Comparison of ENCODE assay signal across 10 cellular contexts in the genomic region with DNA sequence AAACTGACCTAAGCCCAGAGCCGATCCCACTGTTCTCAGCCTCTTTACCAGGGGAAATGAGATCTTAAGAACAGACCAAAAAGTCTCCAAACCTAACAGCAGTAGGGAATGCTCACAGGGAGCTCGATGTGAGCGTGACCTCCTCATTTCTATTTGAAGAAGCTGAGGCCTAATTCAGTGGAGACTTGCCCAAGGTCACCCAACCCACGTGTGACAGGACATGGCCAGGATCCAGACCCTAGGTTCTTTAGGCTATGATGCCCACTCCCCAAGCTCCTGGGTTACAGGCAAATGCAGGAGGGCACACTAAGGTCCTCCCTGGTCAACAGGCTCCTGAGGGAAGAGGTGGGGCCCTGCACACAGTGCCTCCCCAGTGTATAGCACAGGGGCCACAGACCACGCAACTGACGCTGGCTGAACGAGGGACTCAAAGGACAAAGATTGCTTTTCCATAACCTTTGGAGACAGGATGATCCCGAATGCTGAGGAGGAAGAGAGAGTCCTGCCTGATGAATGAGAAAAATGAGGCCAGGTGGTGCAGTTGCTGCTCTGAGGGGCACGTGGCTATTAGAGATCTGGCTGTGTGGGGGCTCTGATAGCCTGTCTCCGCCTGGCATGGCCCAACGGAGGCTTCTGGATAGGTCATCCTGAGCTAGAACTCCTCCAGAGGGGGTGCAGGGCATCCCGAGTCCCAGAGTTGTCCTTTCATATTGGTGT. TPM values are rescaled to one million over a fixed set of nuclear protein-coding genes. Genes with fewer than 3 reads are reported as not detected.
DNase-seq lines count a peak whose midpoint lies in the region; ATAC-seq and TF ChIP-seq lines count a peak whose summit lies in the region.
"Had no signal": no experiment of that assay in that cellular context is flagged by ENCODE, and none has a peak within 500 bp of the region (broad histone marks: within the 10 kb centered on the region; RNA-seq: fewer than 3 reads in every experiment).

No MANE protein-coding gene starts in this region.

- H3K27ac ChIP-seq in OCI-LY3 (ENCODE audit: low read length) (peak overlapping the region; percentile 8; the same call in 1 of the 2 replicates), left lung (peak overlapping the region; percentile 73 to 85), stomach smooth muscle (ENCODE audit: low read length) (peak overlapping the region; percentile 96)
- H3K27ac ChIP-seq: SK-N-MC had no signal

- H3K9me3 ChIP-seq in OCI-LY3 (ENCODE audit: insufficient read depth, low read length) (no peaks in the 10 kb centered on the region), left lung (no peaks in the 10 kb centered on the region), stomach smooth muscle (ENCODE audit: control insufficient read depth in 2 of 2, low read length in 2 of 2) (no peaks in the 10 kb centered on the region)

- H2AFZ ChIP-seq in OCI-LY3 (ENCODE audit: low read depth, low read length): no peak overlapping the region

- TF ChIP-seq CTCF in OCI-LY3 (IDR thresholded peaks at IDR 0.05; ENCODE audit: low read depth, low read length): no peak
- TF ChIP-seq CTCF in left lung (IDR thresholded peaks at IDR 0.05): no peak
- TF ChIP-seq CTCF in GM13977 (IDR thresholded peaks at IDR 0.05; ENCODE audit: extremely low read depth, insufficient read depth, missing control alignments): no peak

- H3K79me2 ChIP-seq in OCI-LY3 (ENCODE audit: low read length): peaks cover 91% of the 10 kb centered on the region

- no peaks in the 10 kb centered on the region for H3K9me3 Mint-ChIP-seq in activated naive CD8-positive, alpha-beta T cell treated with anti-CD3 and anti-CD28 coated beads, Interleukin-2, amount 50 U/mL, for 24 hours

- peaks cover 85% of the 10 kb centered on the region for H4K20me1 ChIP-seq in OCI-LY3 (ENCODE audit: insufficient read depth, low read length)

- ATAC-seq in activated naive CD8-positive, alpha-beta T cell treated with anti-CD3 and anti-CD28 coated beads, Interleukin-2, amount 50 U/mL, for 24 hours: no peak
- ATAC-seq in left lung (no peak), GM21390 (IDR thresholded peaks at IDR 0.05; ENCODE audit: unreplicated experiment) (no peak)

- intact Hi-C loops in left lung (cut with DNase I): no loop called here

- peaks cover 71% of the 10 kb centered on the region for H3K4me1 Mint-ChIP-seq in activated naive CD8-positive, alpha-beta T cell treated with anti-CD3 and anti-CD28 coated beads, Interleukin-2, amount 50 U/mL, for 24 hours

- H3K4me1 ChIP-seq in OCI-LY3 (ENCODE audit: low read length) (peaks cover 71% of the 10 kb centered on the region), left lung (peaks cover 59 to 90% of the 10 kb centered on the region in 2 donors), stomach smooth muscle (ENCODE audit: control insufficient read depth, insufficient read depth, low read length) (peaks cover 95% of the 10 kb centered on the region)

- H3K27me3 Mint-ChIP-seq in activated naive CD8-positive, alpha-beta T cell treated with anti-CD3 and anti-CD28 coated beads, Interleukin-2, amount 50 U/mL, for 24 hours: no peaks in the 10 kb centered on the region

- DNase-seq in activated naive CD8-positive, alpha-beta T cell treated with anti-CD3 and anti-CD28 coated beads, Interleukin-2, amount 50 U/mL, for 24 hours: no peak
- DNase-seq in left lung (no peak), HT-29 (ENCODE audit: low spot score) (no peak), GM13977 (ENCODE audit: low spot score) (no peak)
- DNase-seq: NCI-H1436 treated with DMSO at 0.1 percent for 48 hours had no signal

- peak overlapping the region; percentile 70 for H3K27ac Mint-ChIP-seq in activated naive CD8-positive, alpha-beta T cell treated with anti-CD3 and anti-CD28 coated beads, Interleukin-2, amount 50 U/mL, for 24 hours

- peaks cover 48% of the 10 kb centered on the region for H3K36me3 Mint-ChIP-seq in activated naive CD8-positive, alpha-beta T cell treated with anti-CD3 and anti-CD28 coated beads, Interleukin-2, amount 50 U/mL, for 24 hours (ENCODE audit: low read depth)

- in situ Hi-C loops in GM13977 (cut with MboI; ENCODE audit: low pct_unique_long_range_greater_than_20kb, low sequenced_read_pairs, unreplicated experiment): no loop called here

- H3K36me3 ChIP-seq in OCI-LY3 (replicated peaks; ENCODE audit: low read depth, low read length) (peaks cover 73% of the 10 kb centered on the region), left lung (peaks cover 0 to 23% of the 10 kb centered on the region in 2 donors), stomach smooth muscle (ENCODE audit: control insufficient read depth in 2 of 2, insufficient read depth in 2 of 2, low read length in 2 of 2) (peaks cover 10 to 11% of the 10 kb centered on the region in 2 donors)

- H3K4me3 ChIP-seq in OCI-LY3 (ENCODE audit: low read length): no peak overlapping the region
- no peak overlapping the region for H3K4me3 ChIP-seq in left lung
- peak overlapping the region; percentile 6 to 47 for H3K4me3 ChIP-seq in stomach smooth muscle (ENCODE audit: low read length in 2 of 2)
- H3K4me3 ChIP-seq: SK-N-MC had no signal

- peak overlapping the region; percentile 59; the same call in 1 of the 2 replicates for H3K4me2 ChIP-seq in OCI-LY3 (ENCODE audit: low read length)

- H3K27me3 ChIP-seq in OCI-LY3 (ENCODE audit: low read depth, low read length): no peaks in the 10 kb centered on the region
- H3K27me3 ChIP-seq in left lung: no peaks in the 10 kb centered on the region
- H3K27me3 ChIP-seq in stomach smooth muscle (ENCODE audit: control insufficient read depth in 1 of 2, insufficient read depth in 2 of 2, low read length in 2 of 2): no peaks in the 10 kb centered on the region

- H3K9ac ChIP-seq in OCI-LY3 (ENCODE audit: low read length) (no peak overlapping the region), stomach smooth muscle (ENCODE audit: low read length in 2 of 2) (peak overlapping the region; percentile 62 to 68)

- no peak overlapping the region for H3K4me3 Mint-ChIP-seq in activated naive CD8-positive, alpha-beta T cell treated with anti-CD3 and anti-CD28 coated beads, Interleukin-2, amount 50 U/mL, for 24 hours

RNA-seq across cellular contexts. Expression of a gene that starts 24.0 kb away (rescaled TPM):
- total RNA-seq in left lung: 10 to 100 TPM; 11.3 to 13.1 TPM
- 5.9 and 6.2 TPM in 2 replicates for total RNA-seq in HT-29 (2014; rRNA removed; shearing (Covaris generic))

RNA-seq across cellular contexts. Expression of a gene that starts 31.0 kb away (rescaled TPM):
- total RNA-seq in left lung: not detected
- not detected in 2 replicates for total RNA-seq in HT-29 (2014; rRNA removed; shearing (Covaris generic))
- total RNA-seq: occipital lobe had no signal

Comparison
In these comparisons a context has a peak if more than half of its experiments do, and no peak if none do; other contexts are left out.
1. H3K27ac ChIP-seq: peak in every context shown above with its lines; median percentile 96 in stomach smooth muscle; 79 in left lung; 8 in OCI-LY3.
2. H3K4me3 ChIP-seq: peak in stomach smooth muscle (2 of 2); none in OCI-LY3 (single experiment) and left lung (0 of 2).